27 cellular contexts compared by ENCODE assay signal in genomic region chr11:26076591-26076990, GRCh38.
"Had no signal": no experiment of that assay in that cellular context is flagged by ENCODE, and none has a peak within 500 bp of the region (broad histone marks: within the 10 kb centered on the region; RNA-seq: fewer than 3 reads in every experiment).

No MANE protein-coding gene starts in this region.

- H3K27me3 ChIP-seq: brain microvascular endothelial cell had no signal

- H3K27ac ChIP-seq: brain microvascular endothelial cell, coronary artery, dorsolateral prefrontal cortex had no signal

- ATAC-seq: activated CD4-positive, alpha-beta T cell treated with anti-CD3 and anti-CD28 coated beads for 36 hours; activated CD8-positive, alpha-beta memory T cell treated with anti-CD3 and anti-CD28 coated beads, Interleukin-2, amount 10 ng/mL, durations not matched to agents 7 days and 5 days; activated CD8-positive, alpha-beta T cell treated with anti-CD3 and anti-CD28 coated beads, Interleukin-2, amount 10 ng/mL, durations not matched to agents 7 days and 5 days; esophagus mucosa; T-helper 17 cell had no signal

- H3K4me3 ChIP-seq: coronary artery, dorsolateral prefrontal cortex had no signal

- FAIRE-seq: astrocyte, bronchial epithelial cell, frontal cortex had no signal

- H3K36me3 ChIP-seq: brain microvascular endothelial cell had no signal

- DNase-seq: activated CD4-positive, alpha-beta memory T cell treated with anti-CD3 and anti-CD28 coated beads for 36 hours; activated CD4-positive, alpha-beta T cell treated with anti-CD3 and anti-CD28 coated beads for 36 hours; activated CD4-positive, alpha-beta T cell treated with anti-CD3 and anti-CD28 coated beads, Interleukin-2, amount 10 ng/mL, durations not matched to agents 24 days and 14 days; activated CD4-positive, CD25-positive, alpha-beta regulatory T cell; activated CD4-positive, CD25-positive, alpha-beta regulatory T cell treated with anti-CD3 and anti-CD28 coated beads, Interleukin-2, amount 50 U/mL, for 72 hours; activated CD8-positive, alpha-beta memory T cell treated with anti-CD3 and anti-CD28 coated beads, Interleukin-2, amount 10 ng/mL, durations not matched to agents 7 days and 5 days; activated CD8-positive, alpha-beta memory T cell treated with anti-CD3 and anti-CD28 coated beads, Interleukin-2, amount 50 U/mL, for 4 hours; activated CD8-positive, alpha-beta T cell treated with anti-CD3 and anti-CD28 coated beads, Interleukin-2, amount 10 ng/mL, durations not matched to agents 7 days and 5 days; activated gamma-delta T cell; activated naive CD4-positive, alpha-beta T cell; activated naive CD4-positive, alpha-beta T cell treated with anti-CD3 and anti-CD28 coated beads, Interleukin-2, amount 10 ng/mL, durations not matched to agents 7 days and 5 days; activated T-cell treated with anti-CD3 and anti-CD28 coated beads, Interleukin-2, amount 50 U/mL, for 1 hour; activated T-cell treated with anti-CD3 and anti-CD28 coated beads, Interleukin-2, amount 50 U/mL, for 48 hours; amniotic stem cell; anterior cingulate cortex; brain microvascular endothelial cell; dorsolateral prefrontal cortex; effector memory CD4-positive, alpha-beta T cell; endodermal cell; foreskin fibroblast; head of caudate nucleus; T-helper 17 cell had no signal
